In genomic region chr6:35583893-35584688, GRCh38 we compare ENCODE assay signal across 8 cellular contexts.
DNase-seq lines count a peak whose midpoint lies in the region; ATAC-seq and TF ChIP-seq lines count a peak whose summit lies in the region.

No MANE protein-coding gene starts in this region.

- ATAC-seq in gastroesophageal sphincter = peak; percentile 75
- ATAC-seq in GM18502 (IDR thresholded peaks at IDR 0.05; ENCODE audit: poor library complexity, unreplicated experiment) = no peak

- no peak overlapping the region for H3K27ac Mint-ChIP-seq in type B pancreatic cell

- in situ Hi-C loops in SK-MEL-5 (cut with HindIII; ENCODE audit: low pct_unique_long_range_greater_than_20kb, low sequenced_read_pairs) = no loop called here

- TF ChIP-seq CTCF in gastroesophageal sphincter (IDR thresholded peaks at IDR 0.05) = peak; percentile 65 to 88 (median 84)
- TF ChIP-seq CTCF in parathyroid adenoma (IDR thresholded peaks at IDR 0.05) = peak; percentile 81
- peak; percentile 91 for TF ChIP-seq CTCF in type B pancreatic cell (conservative IDR thresholded peaks at IDR 0.05)

- no peaks in the 10 kb centered on the region for H3K36me3 Mint-ChIP-seq in type B pancreatic cell

- no peak overlapping the region for H2AFZ ChIP-seq in parathyroid adenoma

- no peak overlapping the region for H3K4me2 ChIP-seq in parathyroid adenoma (ENCODE audit: low read length)

- no peaks in the 10 kb centered on the region for H3K9me3 Mint-ChIP-seq in type B pancreatic cell

- 23 to 30% methylated on average over 6 of the region's 6 CpGs for WGBS in gastroesophageal sphincter (ENCODE audit: low coverage in 1 of 2), 2 donors

- TF ChIP-seq EP300 in gastroesophageal sphincter (IDR thresholded peaks at IDR 0.05) = no peak

- H3K9me3 ChIP-seq in gastroesophageal sphincter = no peaks in the 10 kb centered on the region
- H3K9me3 ChIP-seq in parathyroid adenoma (ENCODE audit: control insufficient read depth, low read length) = no peaks in the 10 kb centered on the region

- H3K4me1 ChIP-seq in gastroesophageal sphincter (peaks cover 47 to 73% (median 49%) of the 10 kb centered on the region in 3 donors), parathyroid adenoma (peaks cover 5% of the 10 kb centered on the region)

- H3K4me1 Mint-ChIP-seq in type B pancreatic cell (ENCODE audit: unreplicated experiment) = peaks cover 5% of the 10 kb centered on the region

- peak in 1 of 2 donors; percentile 12 for TF ChIP-seq POLR2A in gastroesophageal sphincter (IDR thresholded peaks at IDR 0.05)

- H3K27me3 ChIP-seq in gastroesophageal sphincter (no peaks in the 10 kb centered on the region), parathyroid adenoma (ENCODE audit: control insufficient read depth, insufficient read depth, low read length) (no peaks in the 10 kb centered on the region)

- H3K27ac ChIP-seq in gastroesophageal sphincter (peak overlapping the region; percentile 85 to 93 (median 90)), parathyroid adenoma (no peak overlapping the region)

- H3K4me3 ChIP-seq in gastroesophageal sphincter (no peak overlapping the region), parathyroid adenoma (ENCODE audit: low read depth, low read length) (no peak overlapping the region)

- H3K36me3 ChIP-seq in gastroesophageal sphincter = peaks cover 22 to 89% of the 10 kb centered on the region in 2 donors
- H3K36me3 ChIP-seq in parathyroid adenoma (ENCODE audit: control insufficient read depth, insufficient read depth, low read length) = no peaks in the 10 kb centered on the region

- H3K79me2 ChIP-seq in parathyroid adenoma = no peaks in the 10 kb centered on the region

- H3K27me3 Mint-ChIP-seq in type B pancreatic cell = no peaks in the 10 kb centered on the region

- H3K9ac ChIP-seq in parathyroid adenoma = no peak overlapping the region

- H3K4me3 Mint-ChIP-seq in type B pancreatic cell = no peak overlapping the region

- DNase-seq in DMS153 (lab: John Stamatoyannopoulos, UW) = peak; percentile 58
- peak; percentile 72 for DNase-seq in LoVo (ENCODE audit: low spot score)
- peak; percentile 76 for DNase-seq in SK-MEL-5 (ENCODE audit: low read depth, low spot score)
- peak; percentile 74 for DNase-seq in activated naive CD4-positive, alpha-beta T cell treated with Interleukin-2 at 50 U/mL for 16 hours
- no peak for DNase-seq in type B pancreatic cell (ENCODE audit: extremely low spot score, unreplicated experiment)
